ENCODE assay signal across 27 cellular contexts in genomic region chr15:94987085-94987484, GRCh38.
"Had no signal": no experiment of that assay in that cellular context is flagged by ENCODE, and none has a peak within 500 bp of the region (broad histone marks: within the 10 kb centered on the region; RNA-seq: fewer than 3 reads in every experiment).

No MANE protein-coding gene starts in this region.

- H3K4me3 ChIP-seq: stomach, suprapubic skin, testis, thoracic aorta, thyroid gland, tibial artery, tibial nerve, transverse colon, upper lobe of left lung, upper lobe of right lung, uterus, vagina had no signal

- H3K36me3 ChIP-seq: stomach, suprapubic skin, thoracic aorta, thyroid gland, tibial artery, tibial nerve, transverse colon, upper lobe of left lung, upper lobe of right lung, uterus, vagina had no signal

- DNase-seq: stimulated activated CD4-positive, alpha-beta T cell treated with anti-CD3 and anti-CD28 coated beads, Interleukin-2, amount 100 ng/mL, for 48 hours; stimulated activated CD4-positive, alpha-beta T cell treated with anti-CD3 and anti-CD28 coated beads, Interleukin-4, amount 100 ng/mL, for 1 hour; stimulated activated CD4-positive, alpha-beta T cell treated with anti-CD3 and anti-CD28 coated beads, Interleukin-4, amount 100 ng/mL, for 24 hours; stimulated activated CD4-positive, alpha-beta T cell treated with anti-CD3 and anti-CD28 coated beads, Interleukin-4, amount 100 ng/mL, for 4 hours; stimulated activated CD8-positive, alpha-beta memory T cell treated with anti-CD3 and anti-CD28 coated beads, Interleukin-4, amount 100 ng/mL, for 48 hours; stimulated activated naive B cell treated with anti-CD40 and anti-IgM and Interleukin-4, amounts not matched to agents 10 μg/mL and 1 μg/mL and 100 μg/mL, for 72 hours; stimulated activated naive CD4-positive, alpha-beta T cell; stimulated activated naive CD4-positive, alpha-beta T cell treated with Interleukin-2 at 50 U/mL for 16 hours; stimulated activated naive CD8-positive, alpha-beta T cell treated with anti-CD3 and anti-CD28 coated beads, Interleukin-15, amount 100 ng/mL, for 72 hours; stimulated activated naive CD8-positive, alpha-beta T cell treated with anti-CD3 and anti-CD28 coated beads, Interleukin-15, Interleukin-2, amounts not matched to agents 100 U/mL and 50 U/mL, for 24 hours; stomach; substantia nigra; testis; thyroid gland; tibial artery; transverse colon; trophoblast cell; upper lobe of left lung; upper lobe of right lung; uterus had no signal

- FAIRE-seq: urothelium cell line had no signal

- ATAC-seq: stimulated activated effector memory CD8-positive, alpha-beta T cell treated with anti-CD3 and anti-CD28 coated beads, Interleukin-12 subunit alpha, Interleukin-12 subunit beta, amount 100 ng/mL, for 72 hours; stimulated activated memory B cell treated with anti-CD40 and anti-IgM and Interleukin-4, amounts not matched to agents 10 μg/mL and 1 μg/mL and 100 μg/mL, for 72 hours; stimulated activated naive B cell treated with anti-CD40 and anti-IgM and Interleukin-4, amounts not matched to agents 10 μg/mL and 1 μg/mL and 100 μg/mL, for 72 hours; stimulated activated naive CD8-positive, alpha-beta T cell treated with anti-CD3 and anti-CD28 coated beads, Interleukin-15, amount 100 ng/mL, for 72 hours; stimulated activated naive CD8-positive, alpha-beta T cell treated with anti-CD3 and anti-CD28 coated beads, Interleukin-15, Interleukin-2, amounts not matched to agents 100 U/mL and 50 U/mL, for 24 hours; upper lobe of right lung had no signal

- H3K27ac ChIP-seq: stomach, suprapubic skin, testis, thoracic aorta, thyroid gland, tibial artery, tibial nerve, transverse colon, upper lobe of left lung, upper lobe of right lung, uterus, vagina had no signal

- H3K4me1 ChIP-seq: stomach, suprapubic skin, testis, thyroid gland, tibial artery, tibial nerve, transverse colon, upper lobe of left lung, upper lobe of right lung, uterus, vagina had no signal

- H3K9me3 ChIP-seq: testis, thoracic aorta, thyroid gland, upper lobe of left lung, upper lobe of right lung, uterus, vagina had no signal

- H3K27me3 ChIP-seq: stomach, suprapubic skin, testis, thyroid gland, tibial artery, tibial nerve, transverse colon, upper lobe of left lung, upper lobe of right lung, uterus, vagina had no signal
